Comparison of ENCODE assay signal across 8 cellular contexts in genomic region chr1:110674337-110675059, GRCh38. TPM values are rescaled to one million over a fixed set of nuclear protein-coding genes. Genes with fewer than 3 reads are reported as not detected.
A peak's percentile ranks its signal among the peaks of the same experiment; 100 is the strongest.
DNase-seq lines count a peak whose midpoint lies in the region; ATAC-seq and TF ChIP-seq lines count a peak whose summit lies in the region.

KCNA3 (minus strand) TSS chr1:110674940; CDS start chr1:110674809, 131 bp downstream.

- H3K27me3 Mint-ChIP-seq in H9 (ENCODE audit: low read depth): peaks cover 83% of the 10 kb centered on the region

- no peak within 1 kb of the TSS for H2BK12ac ChIP-seq in H9 (ENCODE audit: insufficient read length, low read depth, low read length)

- peak within 1 kb of the TSS; percentile 27 for H3K18ac ChIP-seq in H9 (ENCODE audit: insufficient read length, low read depth, low read length)

- no peak within 1 kb of the TSS for H2AK5ac ChIP-seq in H9 (ENCODE audit: insufficient read length, low read length)

- peak within 1 kb of the TSS; percentile 69 to 80 for H3K4me3 Mint-ChIP-seq in H9

- H3K27me3 ChIP-seq in BJ (ENCODE audit: control insufficient read depth, insufficient read depth, low read length): peaks cover 26% of the 10 kb centered on the region
- peaks cover 30% of the 10 kb centered on the region for H3K27me3 ChIP-seq in H9 (ENCODE audit: insufficient read depth, low read length)

- no peak within 1 kb of the TSS for H2AFZ ChIP-seq in H9 (ENCODE audit: low read length)
- peak within 1 kb of the TSS; percentile 82 for H2AFZ ChIP-seq in OCI-LY7 (ENCODE audit: low read length)

- no peak for TF ChIP-seq CTCF in BJ (IDR thresholded peaks at IDR 0.05; ENCODE audit: insufficient read depth, low read depth, low read length)
- TF ChIP-seq CTCF in H9 (conservative IDR thresholded peaks at IDR 0.05): peak; percentile 44; the same call in 2 of the 3 replicates
- peak; percentile 69 for TF ChIP-seq CTCF in OCI-LY7 (conservative IDR thresholded peaks at IDR 0.05; ENCODE audit: low read length)

- no peaks in the 10 kb centered on the region for H3K36me3 ChIP-seq in BJ (ENCODE audit: control insufficient read depth, insufficient read depth, low read length)
- H3K36me3 ChIP-seq in OCI-LY7 (ENCODE audit: insufficient read depth, low read length): no peaks in the 10 kb centered on the region; the same call in 1 of the 2 replicates

- no TSS peak for BruUV-seq in OCI-LY7 (replicated peaks; lab: Mats Ljungman, UMichigan)

- intact Hi-C loops in OCI-LY7 (cut with micrococcal nuclease; ENCODE audit: unreplicated experiment): loop anchor here (1.0 to 10.0 kb wide), 6 partner anchors 52 to 1247 kb away; partner anchors contain the start of gene PSMA5

- no peak within 1 kb of the TSS for H3K56ac ChIP-seq in H9 (ENCODE audit: insufficient read length, low read depth, low read length)

- H4K20me1 ChIP-seq in H9 (ENCODE audit: control insufficient read depth, insufficient read depth, insufficient read length): no peaks in the 10 kb centered on the region
- H4K20me1 ChIP-seq in OCI-LY7 (ENCODE audit: insufficient read depth, low read length): no peaks in the 10 kb centered on the region

- no peak within 1 kb of the TSS for H4K8ac ChIP-seq in H9 (replicated peaks; ENCODE audit: insufficient read length, low read depth, low read length)

- H3K36me3 Mint-ChIP-seq in H9 (ENCODE audit: insufficient read depth in 1 of 3, low read depth in 3 of 3): peaks cover 4 to 6% (median 6%) of the 10 kb centered on the region in 3 experiments; a peak in 5 of 7 replicates

- no peak within 1 kb of the TSS for H3K9ac ChIP-seq in H9 (ENCODE audit: extremely low read depth, insufficient read length, low read length)

- WGBS in H9 (ENCODE audit: extremely low coverage, insufficient read length, low lambda C conversion rate): no CpG with 5 or more reads among the region's 97 CpGs

- POLR2A ChIA-PET in BJ (lab: Charles Lee): no interaction called here
- POLR2A ChIA-PET in OCI-LY7 (lab: Charles Lee): interaction anchor here (0.7 to 3.8 kb wide), 6 partner anchors 37 to 113 kb away, joined by 3 to 27 read pairs (median 4); no protein-coding TSS in a partner anchor

- H3K4me1 ChIP-seq in H9 (ENCODE audit: insufficient read depth, low read length) (peaks cover 4% of the 10 kb centered on the region), OCI-LY7 (ENCODE audit: insufficient read depth, low read length, poor library complexity, severe bottlenecking) (peaks cover 29% of the 10 kb centered on the region)

- H3K4me2 ChIP-seq in H9 (ENCODE audit: insufficient read depth, insufficient read length, low read length) (peak within 1 kb of the TSS; percentile 70), OCI-LY7 (ENCODE audit: low read length) (peak within 1 kb of the TSS; percentile 90)

- H3K9me3 ChIP-seq in H9 (ENCODE audit: control insufficient read depth, low read depth, low read length) (no peaks in the 10 kb centered on the region), OCI-LY7 (ENCODE audit: low read length) (no peaks in the 10 kb centered on the region), iPS-18c (ENCODE audit: control insufficient read depth, insufficient read depth, low read length) (peaks cover 2% of the 10 kb centered on the region)

- no peak within 1 kb of the TSS for H4K5ac ChIP-seq in H9 (ENCODE audit: insufficient read length, low read depth, low read length)

- no peak within 1 kb of the TSS; the same call in 1 of the 2 replicates for H2BK15ac ChIP-seq in H9 (ENCODE audit: low read depth, low read length)

- H2BK20ac ChIP-seq in H9 (ENCODE audit: low read depth, low read length, poor library complexity, severe bottlenecking): no peak within 1 kb of the TSS

- no peaks in the 10 kb centered on the region for H3K79me1 ChIP-seq in H9 (ENCODE audit: insufficient read depth, low read depth, low read length, poor library complexity, severe bottlenecking)

- H2BK5ac ChIP-seq in H9 (ENCODE audit: insufficient read length, low read length): no peak within 1 kb of the TSS

- no peak within 1 kb of the TSS for H2BK120ac ChIP-seq in H9 (ENCODE audit: low read depth, low read length, poor library complexity, severe bottlenecking)

- H3K4ac ChIP-seq in H9 (ENCODE audit: low read depth, low read length): no peak within 1 kb of the TSS

- H3K23ac ChIP-seq in H9 (ENCODE audit: insufficient read length, low read depth, low read length): no peak within 1 kb of the TSS

- no peaks in the 10 kb centered on the region for H3K9me2 ChIP-seq in OCI-LY7 (ENCODE audit: insufficient read depth, low read length)

- no peak within 1 kb of the TSS; a peak in 1 of 7 replicates for H3K27ac Mint-ChIP-seq in H9

- CTCF ChIA-PET in BJ (lab: Yijun Ruan, JAX) (interaction anchor here (0.9 kb wide), 1 partner anchor 107 kb away, joined by 3 read pairs; no protein-coding TSS in a partner anchor), OCI-LY7 (lab: Charles Lee; ENCODE audit: unreplicated experiment) (interaction anchor here (1.0 to 1.6 kb wide), 2 partner anchors 38 to 40 kb away, joined by 3 to 7 read pairs; no protein-coding TSS in a partner anchor)

- no peak within 1 kb of the TSS for H3T11ph ChIP-seq in H9 (ENCODE audit: low read length)

- H3K9me3 Mint-ChIP-seq in H9: peaks cover 7 to 9% of the 10 kb centered on the region in 2 experiments

- no peak within 1 kb of the TSS for H4K91ac ChIP-seq in H9 (ENCODE audit: insufficient read length, low read depth, low read length)

- H3K23me2 ChIP-seq in H9 (ENCODE audit: insufficient read length, low read depth, low read length, poor library complexity, severe bottlenecking): peaks cover 14% of the 10 kb centered on the region

- H3K4me1 Mint-ChIP-seq in H9: peaks cover 9 to 13% of the 10 kb centered on the region in 2 experiments

- ATAC-seq in GM18858 (IDR thresholded peaks at IDR 0.05; ENCODE audit: unreplicated experiment): no peak

- DNase-seq in BJ (ENCODE audit: low read depth) (no peak), H9 (peak; percentile 85), OCI-LY7 (ENCODE audit: low spot score) (peak; percentile 79), NCI-H1048 (lab: John Stamatoyannopoulos, UW) (no peak)
- DNase-seq in activated naive CD4-positive, alpha-beta T cell treated with anti-CD3 and anti-CD28 coated beads, Interleukin-2, amount 50 U/mL, for 16 hours: peak; percentile 67
- peak in 2 of 3 donors; percentile 28 to 61 for DNase-seq in stimulated activated CD4-positive, alpha-beta T cell treated with anti-CD3 and anti-CD28 coated beads, Interleukin-12 subunit alpha, Interleukin-12 subunit beta, amount 100 ng/mL, for 48 hours (ENCODE audit: low read depth in 2 of 3, low spot score in 1 of 3)

- peak within 1 kb of the TSS; percentile 38 for H3K14ac ChIP-seq in H9 (ENCODE audit: insufficient read depth, low read length)

- no peak within 1 kb of the TSS for H3K27ac ChIP-seq in H9 (ENCODE audit: insufficient read length, low read depth, low read length)
- H3K27ac ChIP-seq in OCI-LY7 (ENCODE audit: low read depth, low read length, poor library complexity, severe bottlenecking): peak within 1 kb of the TSS; percentile 97

- H3K4me3 ChIP-seq in BJ (ENCODE audit: low read depth, low read length) (peak within 1 kb of the TSS; percentile 38), OCI-LY7 (ENCODE audit: low read depth, low read length, poor library complexity, severe bottlenecking) (peak within 1 kb of the TSS; percentile 84), iPS-18c (ENCODE audit: insufficient read depth, low read depth, low read length) (peak within 1 kb of the TSS; percentile 71)

- no peaks in the 10 kb centered on the region for H3K79me2 ChIP-seq in H9 (ENCODE audit: insufficient read depth, low read length)
- H3K79me2 ChIP-seq in OCI-LY7 (ENCODE audit: insufficient read depth, low read depth, low read length): peaks cover 44% of the 10 kb centered on the region

RNA-seq across cellular contexts. Expression of gene KCNA3, which starts in this region (rescaled TPM):
- 0.38 and 0.39 TPM in 2 replicates for polyA plus RNA-seq in BJ (2011; rRNA removed)
- 0.41 and 0.90 TPM in 2 replicates for polyA minus RNA-seq in BJ (2011; rRNA and poly(A)+ RNA removed)
- total RNA-seq in H9 (2021) (0.68 and 0.92 TPM in 2 replicates), OCI-LY7 (2022) (43.6 and 54.5 TPM in 2 replicates)
- total RNA-seq in OCI-LY7 (2014; rRNA removed; shearing (Covaris generic)): 46.2 and 58.0 TPM in 2 replicates

Comparison
In these comparisons a context has a peak if more than half of its experiments do, and no peak if none do; other contexts are left out.
1. RNA of gene KCNA3 (total RNA-seq): 43.6 to 58.0 TPM in OCI-LY7; 0.68 to 0.92 TPM in H9; every median in the first group is over 10 times any median in the second.
2. Peak in DNase-seq and H3K4me2 ChIP-seq in H9; RNA of the gene not detected or under 1 TPM.
3. DNase-seq: peak in OCI-LY7 (single experiment), activated naive CD4-positive, alpha-beta T cell treated with anti-CD3 and anti-CD28 coated beads, Interleukin-2, amount 50 U/mL, for 16 hours (single experiment) and stimulated activated CD4-positive, alpha-beta T cell treated with anti-CD3 and anti-CD28 coated beads, Interleukin-12 subunit alpha, Interleukin-12 subunit beta, amount 100 ng/mL, for 48 hours (2 of 3); none in BJ (single experiment) and NCI-H1048 (single experiment).
4. Peak in every context shown above with its lines, with median percentiles within 50 percentile points of each other: H3K4me3 ChIP-seq.